19 cellular contexts compared by ENCODE assay signal in genomic region chr13:44620057-44620456, GRCh38. TPM values are rescaled to one million over a fixed set of nuclear protein-coding genes. Genes with fewer than 3 reads are reported as not detected.
DNase-seq lines count a peak whose midpoint lies in the region; ATAC-seq and TF ChIP-seq lines count a peak whose summit lies in the region.
"Had no signal": no experiment of that assay in that cellular context is flagged by ENCODE, and none has a peak within 500 bp of the region (broad histone marks: within the 10 kb centered on the region; RNA-seq: fewer than 3 reads in every experiment).

No MANE protein-coding gene starts in this region.

- H3K4me2 ChIP-seq in PC-3 (ENCODE audit: low read length) (no peak overlapping the region), neural progenitor cell (peak overlapping the region; percentile 46)
- H3K4me2 ChIP-seq: BLaER1 treated with 17β-estradiol and CSF1 and Interleukin-3, amounts not matched to agents 10 nM and 100 nM had no signal

- H3K27me3 ChIP-seq in PC-3 (ENCODE audit: low read length) = no peaks in the 10 kb centered on the region
- H3K27me3 ChIP-seq in neural progenitor cell = no peaks in the 10 kb centered on the region
- H3K27me3 ChIP-seq: BLaER1 treated with 17β-estradiol and CSF1 and Interleukin-3, amounts not matched to agents 10 nM and 100 nM; colonic mucosa; neutrophil had no signal

- H3K36me3 ChIP-seq in PC-3 (ENCODE audit: low read depth, low read length) (no peaks in the 10 kb centered on the region), neural progenitor cell (no peaks in the 10 kb centered on the region)
- H3K36me3 ChIP-seq: BLaER1 treated with 17β-estradiol and CSF1 and Interleukin-3, amounts not matched to agents 10 nM and 100 nM; colonic mucosa; neutrophil; WERI-Rb-1 had no signal

- intact Hi-C loops in PC-3 (cut with micrococcal nuclease) = no loop called here

- H3K9me3 Mint-ChIP-seq in neural progenitor cell = peaks cover under 1% of the 10 kb centered on the region
- H3K9me3 Mint-ChIP-seq: activated T-helper 17 cell treated with anti-CD3 and anti-CD28 coated beads, Interleukin-2, amount 50 U/mL, for 72 hours had no signal

- peaks cover 2% of the 10 kb centered on the region for H3K27me3 Mint-ChIP-seq in neural progenitor cell (ENCODE audit: insufficient read depth, low read depth)
- H3K27me3 Mint-ChIP-seq: activated T-helper 17 cell treated with anti-CD3 and anti-CD28 coated beads, Interleukin-2, amount 50 U/mL, for 72 hours had no signal

- H3K36me3 Mint-ChIP-seq in neural progenitor cell = no peaks in the 10 kb centered on the region

- no peak overlapping the region for H3K9ac ChIP-seq in PC-3 (ENCODE audit: low read length)
- H3K9ac ChIP-seq in neural progenitor cell = no peak overlapping the region
- H3K9ac ChIP-seq: BLaER1 treated with 17β-estradiol and CSF1 and Interleukin-3, amounts not matched to agents 10 nM and 100 nM had no signal

- no peak overlapping the region for H3K27ac ChIP-seq in PC-3 (ENCODE audit: low read length)
- H3K27ac ChIP-seq in neural progenitor cell = peak overlapping the region; percentile 71
- H3K27ac ChIP-seq: BLaER1 treated with 17β-estradiol and CSF1 and Interleukin-3, amounts not matched to agents 10 nM and 100 nM; colonic mucosa; neutrophil; WERI-Rb-1 had no signal

- POLR2A ChIA-PET in PC-3 (lab: Charles Lee; ENCODE audit: unreplicated experiment) = no interaction called here

- ATAC-seq in PC-3 (no peak), GM21423 (IDR thresholded peaks at IDR 0.05; ENCODE audit: unreplicated experiment) (no peak), HG02973 (IDR thresholded peaks at IDR 0.05; ENCODE audit: unreplicated experiment) (no peak)
- ATAC-seq: activated T-helper 17 cell treated with anti-CD3 and anti-CD28 coated beads, Interleukin-2, amount 50 U/mL, for 72 hours had no signal

- H3K4me1 ChIP-seq in PC-3 (ENCODE audit: insufficient read depth, low read length) (no peaks in the 10 kb centered on the region), neural progenitor cell (peaks cover 46% of the 10 kb centered on the region)
- H3K4me1 ChIP-seq: colonic mucosa had no signal

- H3K9me3 ChIP-seq in PC-3 (ENCODE audit: low read length) = no peaks in the 10 kb centered on the region
- H3K9me3 ChIP-seq in neural progenitor cell (ENCODE audit: low read depth) = no peaks in the 10 kb centered on the region
- H3K9me3 ChIP-seq: BLaER1 treated with 17β-estradiol and CSF1 and Interleukin-3, amounts not matched to agents 10 nM and 100 nM; colonic mucosa; neutrophil had no signal

- no peaks in the 10 kb centered on the region for H4K20me1 ChIP-seq in PC-3 (ENCODE audit: low read length)
- H4K20me1 ChIP-seq in neural progenitor cell (ENCODE audit: low read depth) = no peaks in the 10 kb centered on the region
- H4K20me1 ChIP-seq: BLaER1 treated with 17β-estradiol and CSF1 and Interleukin-3, amounts not matched to agents 10 nM and 100 nM had no signal

- BruUV-seq in PC-3 (replicated peaks; lab: Mats Ljungman, UMichigan) = no TSS peak

- H3F3A ChIP-seq in PC-3 (ENCODE audit: low read length, unreplicated experiment) = no peaks in the 10 kb centered on the region
- peaks cover 18% of the 10 kb centered on the region for H3F3A ChIP-seq in neural progenitor cell (ENCODE audit: low read depth)

- TF ChIP-seq POLR2A in erythroblast (IDR thresholded peaks at IDR 0.05; ENCODE audit: low read length) = no peak

- H3K4me3 ChIP-seq in PC-3 (ENCODE audit: low read length) = no peak overlapping the region
- no peak overlapping the region for H3K4me3 ChIP-seq in neural progenitor cell
- H3K4me3 ChIP-seq: BLaER1 treated with 17β-estradiol and CSF1 and Interleukin-3, amounts not matched to agents 10 nM and 100 nM; colonic mucosa had no signal

- H3K4me1 Mint-ChIP-seq in neural progenitor cell = peaks cover 34% of the 10 kb centered on the region
- H3K4me1 Mint-ChIP-seq: activated T-helper 17 cell treated with anti-CD3 and anti-CD28 coated beads, Interleukin-2, amount 50 U/mL, for 72 hours had no signal

- CTCF ChIA-PET in PC-3 (lab: Charles Lee) = no interaction called here

- H3K9me2 ChIP-seq in PC-3 (replicated peaks; ENCODE audit: low read length) = no peaks in the 10 kb centered on the region

- TF ChIP-seq CTCF in PC-3 (conservative IDR thresholded peaks at IDR 0.05; ENCODE audit: low read depth, low read length) (no peak), neural progenitor cell (IDR thresholded peaks at IDR 0.05) (no peak)

- H2AFZ ChIP-seq in PC-3 (ENCODE audit: low read length) (no peak overlapping the region), neural progenitor cell (replicated peaks) (no peak overlapping the region)

- H3K79me2 ChIP-seq in PC-3 (ENCODE audit: low read length) (no peaks in the 10 kb centered on the region), neural progenitor cell (ENCODE audit: low read depth) (no peaks in the 10 kb centered on the region)

- H3K27ac Mint-ChIP-seq in neural progenitor cell = peak overlapping the region; percentile 30
- H3K27ac Mint-ChIP-seq: activated T-helper 17 cell treated with anti-CD3 and anti-CD28 coated beads, Interleukin-2, amount 50 U/mL, for 72 hours had no signal

- peak; percentile 69 for DNase-seq in ELR (ENCODE audit: low read depth)
- DNase-seq in PC-3 = peak; percentile 16
- peak; percentile 48 for DNase-seq in fibroblast of gingiva (ENCODE audit: low read depth)
- peak; percentile 18 for DNase-seq in neural progenitor cell (ENCODE audit: low spot score)
- no peak for DNase-seq in erythroblast (lab: John Stamatoyannopoulos, UW)
- DNase-seq in NOMO-1 treated with dmso at 0.1 percent for 144 hours (lab: John Stamatoyannopoulos, UW; ENCODE audit: unreplicated experiment) = no peak
- DNase-seq: amygdala, colonic mucosa, DMS79 treated with DMSO at 0.1 percent for 48 hours, KG1, NCI-H146, NCI-H510A treated with DMSO at 0.1 percent for 48 hours, SW 1271, WERI-Rb-1 had no signal

- no peak overlapping the region for H3K4me3 Mint-ChIP-seq in neural progenitor cell
- H3K4me3 Mint-ChIP-seq: activated T-helper 17 cell treated with anti-CD3 and anti-CD28 coated beads, Interleukin-2, amount 50 U/mL, for 72 hours had no signal

RNA-seq across cellular contexts. Expression of gene TSC22D1, which starts 43.9 kb away (rescaled TPM):
- 163 and 194 TPM in 2 replicates for total RNA-seq in PC-3 (2014; rRNA removed)
- 179 and 181 TPM in 2 replicates for total RNA-seq in neural progenitor cell (ENCODE audit: low replicate concordance)

Comparison
In these comparisons a context has a peak if more than half of its experiments do, and no peak if none do; other contexts are left out.
1. DNase-seq: peak in ELR (single experiment), PC-3 (single experiment), fibroblast of gingiva (single experiment) and neural progenitor cell (single experiment); none in erythroblast (0 of 2) and NOMO-1 treated with dmso at 0.1 percent for 144 hours (single experiment).